ENCODE assay signal across 1 cellular context in the genomic region with DNA sequence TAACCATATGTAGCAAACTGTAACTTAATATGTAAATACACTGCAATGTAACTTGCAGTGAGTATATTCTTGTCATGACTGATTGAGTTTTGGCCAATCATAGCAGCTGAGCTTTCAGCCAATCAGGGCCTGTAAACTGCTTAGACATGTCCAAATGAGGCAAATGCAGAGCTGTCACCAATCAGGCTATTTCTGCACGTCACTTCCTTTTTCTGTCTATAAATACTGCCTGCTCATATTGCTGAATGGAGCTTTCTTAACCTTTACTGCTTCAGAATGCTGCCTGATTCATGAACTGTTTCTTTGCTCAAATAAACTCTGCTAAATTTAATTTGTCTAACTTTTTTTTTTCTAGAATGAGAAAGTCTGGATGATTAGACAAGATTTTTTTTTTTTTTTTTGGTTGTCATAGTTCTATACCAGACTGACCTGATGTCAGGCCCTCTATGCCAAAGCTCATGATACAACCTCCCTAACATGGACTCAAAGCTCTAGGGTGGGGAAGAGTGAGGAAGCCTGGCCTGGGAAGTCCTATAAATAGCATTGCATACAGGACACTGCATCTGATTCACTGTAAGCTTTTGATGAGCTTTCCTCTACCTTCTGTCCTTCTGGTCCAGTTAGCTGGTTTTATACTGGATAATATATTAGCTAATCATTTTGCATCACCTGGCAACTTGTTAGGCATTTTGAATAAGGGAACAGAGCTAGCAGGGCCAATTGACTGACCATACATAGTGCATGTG.
TF ChIP-seq lines count a peak whose summit lies in the region.

No MANE protein-coding gene starts in this region.

TF ChIP-seq in GM23338, 12 proteins besides CTCF, POLR2A, EP300 and RAD21 (continued from another document):
- TF ChIP-seq, protein P1, sequence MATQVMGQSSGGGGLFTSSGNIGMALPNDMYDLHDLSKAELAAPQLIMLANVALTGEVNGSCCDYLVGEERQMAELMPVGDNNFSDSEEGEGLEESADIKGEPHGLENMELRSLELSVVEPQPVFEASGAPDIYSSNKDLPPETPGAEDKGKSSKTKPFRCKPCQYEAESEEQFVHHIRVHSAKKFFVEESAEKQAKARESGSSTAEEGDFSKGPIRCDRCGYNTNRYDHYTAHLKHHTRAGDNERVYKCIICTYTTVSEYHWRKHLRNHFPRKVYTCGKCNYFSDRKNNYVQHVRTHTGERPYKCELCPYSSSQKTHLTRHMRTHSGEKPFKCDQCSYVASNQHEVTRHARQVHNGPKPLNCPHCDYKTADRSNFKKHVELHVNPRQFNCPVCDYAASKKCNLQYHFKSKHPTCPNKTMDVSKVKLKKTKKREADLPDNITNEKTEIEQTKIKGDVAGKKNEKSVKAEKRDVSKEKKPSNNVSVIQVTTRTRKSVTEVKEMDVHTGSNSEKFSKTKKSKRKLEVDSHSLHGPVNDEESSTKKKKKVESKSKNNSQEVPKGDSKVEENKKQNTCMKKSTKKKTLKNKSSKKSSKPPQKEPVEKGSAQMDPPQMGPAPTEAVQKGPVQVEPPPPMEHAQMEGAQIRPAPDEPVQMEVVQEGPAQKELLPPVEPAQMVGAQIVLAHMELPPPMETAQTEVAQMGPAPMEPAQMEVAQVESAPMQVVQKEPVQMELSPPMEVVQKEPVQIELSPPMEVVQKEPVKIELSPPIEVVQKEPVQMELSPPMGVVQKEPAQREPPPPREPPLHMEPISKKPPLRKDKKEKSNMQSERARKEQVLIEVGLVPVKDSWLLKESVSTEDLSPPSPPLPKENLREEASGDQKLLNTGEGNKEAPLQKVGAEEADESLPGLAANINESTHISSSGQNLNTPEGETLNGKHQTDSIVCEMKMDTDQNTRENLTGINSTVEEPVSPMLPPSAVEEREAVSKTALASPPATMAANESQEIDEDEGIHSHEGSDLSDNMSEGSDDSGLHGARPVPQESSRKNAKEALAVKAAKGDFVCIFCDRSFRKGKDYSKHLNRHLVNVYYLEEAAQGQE (IDR thresholded peaks at IDR 0.05; ENCODE audit: unreplicated experiment), result no peak
- TF ChIP-seq EZH2phosphoT487 (IDR thresholded peaks at IDR 0.05; ENCODE audit: unreplicated experiment), result no peak
- TF ChIP-seq POLR2AphosphoS5 (IDR thresholded peaks at IDR 0.05; ENCODE audit: low read depth), result no peak
- no peak for TF ChIP-seq ZNF331 (CRISPR knock-in tag; IDR thresholded peaks at IDR 0.05; ENCODE audit: low read depth)
- no peak for TF ChIP-seq EZH2 (IDR thresholded peaks at IDR 0.05; ENCODE audit: low read depth, unreplicated experiment)
- TF ChIP-seq NANOG (IDR thresholded peaks at IDR 0.05; ENCODE audit: borderline replicate concordance), result no peak
